10 cellular contexts compared by ENCODE assay signal in genomic region chr19:53057904-53058579, GRCh38. TPM values are rescaled to one million over a fixed set of nuclear protein-coding genes. Genes with fewer than 3 reads are reported as not detected.
DNase-seq lines count a peak whose midpoint lies in the region; ATAC-seq, FAIRE-seq and TF ChIP-seq lines count a peak whose summit lies in the region.
"Had no signal": no experiment of that assay in that cellular context is flagged by ENCODE, and none has a peak within 500 bp of the region (broad histone marks: within the 10 kb centered on the region; RNA-seq: fewer than 3 reads in every experiment).

No MANE protein-coding gene starts in this region.

- H2AFZ ChIP-seq in astrocyte (ENCODE audit: low read depth, low read length) = peak overlapping the region; percentile 18

- H3K9me3 Mint-ChIP-seq in activated T-cell treated with anti-CD3 and anti-CD28 coated beads, Interleukin-2, amount 50 U/mL, for 72 hours = peaks cover 10 to 32% of the 10 kb centered on the region in 2 donors
- H3K9me3 Mint-ChIP-seq in activated T-cell treated with anti-CD3 and anti-CD28 coated beads, Interleukin-2, amount 50 U/mL, for 4 hours = peaks cover 42% of the 10 kb centered on the region
- peaks cover 30% of the 10 kb centered on the region for H3K9me3 Mint-ChIP-seq in astrocyte (ENCODE audit: unreplicated experiment)
- peaks cover 15% of the 10 kb centered on the region for H3K9me3 Mint-ChIP-seq in natural killer cell treated with Interleukin-12 subunit alpha and Interleukin-12 subunit beta and Interleukin-15 and Interleukin-18, amount 100 ng/mL, for 72 hours

- no peak for FAIRE-seq in astrocyte (lab: Jason Lieb, UNC)

- H3K27ac Mint-ChIP-seq in activated T-cell treated with anti-CD3 and anti-CD28 coated beads, Interleukin-2, amount 50 U/mL, for 72 hours = no peak overlapping the region
- no peak overlapping the region for H3K27ac Mint-ChIP-seq in astrocyte (ENCODE audit: unreplicated experiment)
- H3K27ac Mint-ChIP-seq in natural killer cell treated with Interleukin-12 subunit alpha and Interleukin-12 subunit beta and Interleukin-15 and Interleukin-18, amount 100 ng/mL, for 72 hours = no peak overlapping the region

- H3K4me1 ChIP-seq in astrocyte (ENCODE audit: insufficient read depth, low read length) (peaks cover 3% of the 10 kb centered on the region), iPS-15b (ENCODE audit: control insufficient read depth, insufficient read depth, low read length) (no peaks in the 10 kb centered on the region), subcutaneous abdominal adipose tissue (ENCODE audit: control insufficient read depth in 5 of 5, insufficient read depth in 5 of 5, low read length in 5 of 5) (peaks cover 0 to 5% (median 4%) of the 10 kb centered on the region in 5 donors)
- H3K4me1 ChIP-seq: SJSA1 had no signal

- peaks cover 26 to 28% of the 10 kb centered on the region in 2 donors for H3K36me3 Mint-ChIP-seq in activated T-cell treated with anti-CD3 and anti-CD28 coated beads, Interleukin-2, amount 50 U/mL, for 72 hours (ENCODE audit: insufficient read depth in 2 of 2)
- H3K36me3 Mint-ChIP-seq in activated T-cell treated with anti-CD3 and anti-CD28 coated beads, Interleukin-2, amount 50 U/mL, for 4 hours (ENCODE audit: insufficient read depth) = peaks cover 4% of the 10 kb centered on the region
- peaks cover 13% of the 10 kb centered on the region for H3K36me3 Mint-ChIP-seq in astrocyte (ENCODE audit: low read depth, unreplicated experiment)
- H3K36me3 Mint-ChIP-seq in natural killer cell treated with Interleukin-12 subunit alpha and Interleukin-12 subunit beta and Interleukin-15 and Interleukin-18, amount 100 ng/mL, for 72 hours = peaks cover 33% of the 10 kb centered on the region

- H3K4me3 ChIP-seq in astrocyte (ENCODE audit: insufficient read depth, low read depth, low read length) = peak overlapping the region; percentile 5
- H3K4me3 ChIP-seq in iPS-15b (ENCODE audit: low read depth, low read length) = peak overlapping the region; percentile 70
- peak overlapping the region in 3 of 5 donors; percentile 37 to 61 (median 47) for H3K4me3 ChIP-seq in subcutaneous abdominal adipose tissue (ENCODE audit: low read depth in 1 of 5, low read length in 5 of 5)
- H3K4me3 ChIP-seq: SJSA1 had no signal

- H3K27ac ChIP-seq in astrocyte (ENCODE audit: low read depth, low read length) = no peak overlapping the region
- H3K27ac ChIP-seq in subcutaneous abdominal adipose tissue (ENCODE audit: low read depth, low read length) = no peak overlapping the region
- H3K27ac ChIP-seq: SJSA1 had no signal

- H3K9ac ChIP-seq in astrocyte (ENCODE audit: low read length) (no peak overlapping the region), iPS-15b (ENCODE audit: low read depth, low read length) (peak overlapping the region; percentile 47), subcutaneous abdominal adipose tissue (ENCODE audit: low read length in 5 of 5) (no peak overlapping the region)

- H3K9me3 ChIP-seq in astrocyte (ENCODE audit: insufficient read depth, low read depth, low read length) = peaks cover 8% of the 10 kb centered on the region
- H3K9me3 ChIP-seq in iPS-15b (ENCODE audit: control insufficient read depth, insufficient read depth, low read length) = no peaks in the 10 kb centered on the region
- peaks cover 7 to 60% (median 32%) of the 10 kb centered on the region in 5 donors for H3K9me3 ChIP-seq in subcutaneous abdominal adipose tissue (ENCODE audit: control insufficient read depth in 5 of 5, low read length in 5 of 5)

- peak in 1 of 2 donors; percentile 39 for ATAC-seq in activated T-cell treated with anti-CD3 and anti-CD28 coated beads, Interleukin-2, amount 50 U/mL, for 72 hours (replicated peaks in 1 of 2)
- no peak for ATAC-seq in activated T-cell treated with anti-CD3 and anti-CD28 coated beads, Interleukin-2, amount 50 U/mL, for 4 hours
- ATAC-seq in natural killer cell treated with Interleukin-12 subunit alpha and Interleukin-12 subunit beta and Interleukin-15 and Interleukin-18, amount 100 ng/mL, for 72 hours = no peak

- no peaks in the 10 kb centered on the region for H3K4me1 Mint-ChIP-seq in activated T-cell treated with anti-CD3 and anti-CD28 coated beads, Interleukin-2, amount 50 U/mL, for 72 hours (ENCODE audit: low read depth)
- no peaks in the 10 kb centered on the region for H3K4me1 Mint-ChIP-seq in activated T-cell treated with anti-CD3 and anti-CD28 coated beads, Interleukin-2, amount 50 U/mL, for 4 hours (ENCODE audit: low read depth)
- H3K4me1 Mint-ChIP-seq in astrocyte (ENCODE audit: low read depth, unreplicated experiment) = peaks cover 7% of the 10 kb centered on the region
- H3K4me1 Mint-ChIP-seq in natural killer cell treated with Interleukin-12 subunit alpha and Interleukin-12 subunit beta and Interleukin-15 and Interleukin-18, amount 100 ng/mL, for 72 hours (ENCODE audit: low read depth in 2 of 2) = peaks cover 0 to 6% of the 10 kb centered on the region in 2 donors

- peak overlapping the region; percentile 36 for H3K4me2 ChIP-seq in astrocyte (ENCODE audit: low read length)

- H3K4me3 Mint-ChIP-seq in activated T-cell treated with anti-CD3 and anti-CD28 coated beads, Interleukin-2, amount 50 U/mL, for 72 hours = peak overlapping the region in 1 of 2 donors; percentile 44
- H3K4me3 Mint-ChIP-seq in activated T-cell treated with anti-CD3 and anti-CD28 coated beads, Interleukin-2, amount 50 U/mL, for 4 hours = no peak overlapping the region
- H3K4me3 Mint-ChIP-seq in astrocyte (ENCODE audit: unreplicated experiment) = peak overlapping the region; percentile 74
- no peak overlapping the region for H3K4me3 Mint-ChIP-seq in natural killer cell treated with Interleukin-12 subunit alpha and Interleukin-12 subunit beta and Interleukin-15 and Interleukin-18, amount 100 ng/mL, for 72 hours

- H3K27me3 ChIP-seq in astrocyte (ENCODE audit: insufficient read depth, low read length) (no peaks in the 10 kb centered on the region), iPS-15b (ENCODE audit: control insufficient read depth, insufficient read depth, low read length) (peaks cover 14% of the 10 kb centered on the region), subcutaneous abdominal adipose tissue (ENCODE audit: control insufficient read depth in 5 of 5, insufficient read depth in 4 of 5, low read length in 5 of 5) (peaks cover 0 to 10% (median 7%) of the 10 kb centered on the region in 5 donors)
- H3K27me3 ChIP-seq: SJSA1 had no signal

- no peaks in the 10 kb centered on the region for H3K36me3 ChIP-seq in astrocyte (ENCODE audit: insufficient read depth, low read length)
- no peaks in the 10 kb centered on the region for H3K36me3 ChIP-seq in iPS-15b (ENCODE audit: control insufficient read depth, insufficient read depth, low read length)
- no peaks in the 10 kb centered on the region for H3K36me3 ChIP-seq in subcutaneous abdominal adipose tissue (ENCODE audit: control insufficient read depth in 5 of 5, insufficient read depth in 5 of 5, low read length in 5 of 5)
- H3K36me3 ChIP-seq: SJSA1 had no signal

- H3K79me2 ChIP-seq in astrocyte (ENCODE audit: insufficient read depth, low read length) = no peaks in the 10 kb centered on the region

- H3K27me3 Mint-ChIP-seq in activated T-cell treated with anti-CD3 and anti-CD28 coated beads, Interleukin-2, amount 50 U/mL, for 72 hours (ENCODE audit: low read depth) = peaks cover 7% of the 10 kb centered on the region
- peaks cover 3% of the 10 kb centered on the region for H3K27me3 Mint-ChIP-seq in activated T-cell treated with anti-CD3 and anti-CD28 coated beads, Interleukin-2, amount 50 U/mL, for 4 hours (ENCODE audit: low read depth)
- H3K27me3 Mint-ChIP-seq in astrocyte (ENCODE audit: low read depth, unreplicated experiment) = peaks cover 14% of the 10 kb centered on the region
- peaks cover 7 to 8% of the 10 kb centered on the region in 2 donors for H3K27me3 Mint-ChIP-seq in natural killer cell treated with Interleukin-12 subunit alpha and Interleukin-12 subunit beta and Interleukin-15 and Interleukin-18, amount 100 ng/mL, for 72 hours

- DNase-seq in activated T-cell treated with anti-CD3 and anti-CD28 coated beads, Interleukin-2, amount 50 U/mL, for 72 hours = peak; percentile 15 to 16
- no peak for DNase-seq in activated T-cell treated with anti-CD3 and anti-CD28 coated beads, Interleukin-2, amount 50 U/mL, for 4 hours
- no peak for DNase-seq in astrocyte (ENCODE audit: low read depth)
- no peak for DNase-seq in activated CD4-positive, CD25-positive, alpha-beta regulatory T cell treated with anti-CD3 and anti-CD28 coated beads, Interleukin-2, amount 50 U/mL, for 72 hours
- no peak for DNase-seq in NAMALWA (ENCODE audit: low spot score)
- DNase-seq in natural killer cell treated with Interleukin-12 subunit alpha and Interleukin-12 subunit beta and Interleukin-15 and Interleukin-18, amount 100 ng/mL, for 72 hours (ENCODE audit: low spot score) = no peak

- TF ChIP-seq CTCF in astrocyte (IDR thresholded peaks at IDR 0.05; ENCODE audit: insufficient read depth, low read depth, low read length) = no peak

- no peaks in the 10 kb centered on the region for H4K20me1 ChIP-seq in astrocyte (ENCODE audit: insufficient read depth, low read length)

RNA-seq across cellular contexts. Expression of gene ERVV-2, which starts 13.5 kb away (rescaled TPM):
- total RNA-seq in activated T-cell treated with anti-CD3 and anti-CD28 coated beads, Interleukin-2, amount 50 U/mL, for 72 hours = not detected
- not detected for total RNA-seq in activated T-cell treated with anti-CD3 and anti-CD28 coated beads, Interleukin-2, amount 50 U/mL, for 4 hours
- total RNA-seq in astrocyte = 0.17 TPM in 1 of 2 replicates, not detected in the other
- total RNA-seq in natural killer cell treated with Interleukin-12 subunit alpha and Interleukin-12 subunit beta and Interleukin-15 and Interleukin-18, amount 100 ng/mL, for 72 hours = not detected
- total RNA-seq: lung microvascular endothelial cell, SJSA1 had no signal

RNA-seq across cellular contexts. Expression of gene ERVV-1, which starts 44.3 kb away (rescaled TPM):
- total RNA-seq in activated T-cell treated with anti-CD3 and anti-CD28 coated beads, Interleukin-2, amount 50 U/mL, for 72 hours = not detected
- not detected for total RNA-seq in activated T-cell treated with anti-CD3 and anti-CD28 coated beads, Interleukin-2, amount 50 U/mL, for 4 hours
- total RNA-seq in astrocyte = not detected in 2 replicates
- not detected for total RNA-seq in natural killer cell treated with Interleukin-12 subunit alpha and Interleukin-12 subunit beta and Interleukin-15 and Interleukin-18, amount 100 ng/mL, for 72 hours
- total RNA-seq: lung microvascular endothelial cell, SJSA1 had no signal

RNA-seq across cellular contexts. Expression of gene ZNF160, which starts 45.2 kb away (rescaled TPM):
- 10 to 100 TPM; 25.2 to 30.4 TPM for total RNA-seq in activated T-cell treated with anti-CD3 and anti-CD28 coated beads, Interleukin-2, amount 50 U/mL, for 72 hours
- 10 to 100 TPM in 2 of 3 donors, 1 to 10 TPM in 1; 9.0 to 14.8 (median 12.4) TPM for total RNA-seq in activated T-cell treated with anti-CD3 and anti-CD28 coated beads, Interleukin-2, amount 50 U/mL, for 4 hours
- total RNA-seq in astrocyte = 30.2 and 31.3 TPM in 2 replicates
- total RNA-seq in natural killer cell treated with Interleukin-12 subunit alpha and Interleukin-12 subunit beta and Interleukin-15 and Interleukin-18, amount 100 ng/mL, for 72 hours = 10 to 100 TPM; 31.3 to 41.4 TPM

Comparison
In these comparisons a context has a peak if more than half of its experiments do, and no peak if none do; other contexts are left out.
1. DNase-seq: peak in activated T-cell treated with anti-CD3 and anti-CD28 coated beads, Interleukin-2, amount 50 U/mL, for 72 hours (2 of 2); none in activated T-cell treated with anti-CD3 and anti-CD28 coated beads, Interleukin-2, amount 50 U/mL, for 4 hours (single experiment), astrocyte (single experiment), activated CD4-positive, CD25-positive, alpha-beta regulatory T cell treated with anti-CD3 and anti-CD28 coated beads, Interleukin-2, amount 50 U/mL, for 72 hours (single experiment), NAMALWA (single experiment) and natural killer cell treated with Interleukin-12 subunit alpha and Interleukin-12 subunit beta and Interleukin-15 and Interleukin-18, amount 100 ng/mL, for 72 hours (single experiment).
2. H3K4me3 ChIP-seq: peak in every context shown above with its lines; median percentile 70 in iPS-15b; 47 in subcutaneous abdominal adipose tissue; 5 in astrocyte.